Comparison of ENCODE assay signal across 13 cellular contexts in the genomic region with DNA sequence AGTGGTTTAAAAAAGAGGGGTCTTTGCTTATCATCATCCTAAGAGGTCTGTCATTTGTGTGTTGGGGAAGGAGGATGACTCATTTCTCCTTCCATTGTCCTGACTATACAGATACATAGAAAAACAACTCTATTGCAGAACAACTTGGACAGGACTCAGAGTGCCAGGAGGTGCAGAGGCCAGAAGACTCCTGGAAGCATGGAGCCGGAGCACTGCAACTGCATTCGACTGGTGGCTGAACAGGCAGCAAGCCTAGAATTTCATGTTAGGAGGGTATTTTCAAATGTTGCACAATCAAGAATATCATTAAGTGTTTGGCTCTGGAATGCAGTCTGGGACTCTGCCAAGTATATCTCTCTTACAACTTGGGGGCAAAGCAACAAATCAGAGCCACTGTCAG. TPM values are rescaled to one million over a fixed set of nuclear protein-coding genes. Genes with fewer than 3 reads are reported as not detected.
A peak's percentile ranks its signal among the peaks of the same experiment; 100 is the strongest.
DNase-seq lines count a peak whose midpoint lies in the region; ATAC-seq and TF ChIP-seq lines count a peak whose summit lies in the region.
"Had no signal": no experiment of that assay in that cellular context is flagged by ENCODE, and none has a peak within 500 bp of the region (broad histone marks: within the 10 kb centered on the region; RNA-seq: fewer than 3 reads in every experiment).

No MANE protein-coding gene starts in this region.

- H2AFZ ChIP-seq in SK-N-SH (ENCODE audit: low read depth), result no peak overlapping the region

- DNase-seq in EH (ENCODE audit: low read depth) (peak; percentile 48), SK-N-SH (no peak), fibroblast of villous mesenchyme (ENCODE audit: low read depth) (peak; percentile 55), pulmonary artery endothelial cell (ENCODE audit: low read depth, low spot score) (peak; percentile 75), MV-4-11 (lab: John Stamatoyannopoulos, UW) (no peak), hepatic stellate cell (ENCODE audit: low spot score) (no peak), hypothalamus (lab: John Stamatoyannopoulos, UW) (no peak)
- DNase-seq: activated CD8-positive, alpha-beta T cell treated with anti-CD3 and anti-CD28 coated beads, Interleukin-2, amount 10 ng/mL, durations not matched to agents 7 days and 5 days; activated naive CD8-positive, alpha-beta T cell treated with anti-CD3 and anti-CD28 coated beads, Interleukin-2, amount 10 ng/mL, durations not matched to agents 7 days and 5 days; NCI-H1436 treated with DMSO at 0.1 percent for 48 hours; stimulated activated CD4-positive, alpha-beta T cell treated with anti-CD3 and anti-CD28 coated beads, Interleukin-4, amount 100 ng/mL, for 4 hours had no signal

- no peak overlapping the region for H3K4me2 ChIP-seq in SK-N-SH

- H4K20me1 ChIP-seq in SK-N-SH (ENCODE audit: insufficient read depth), result no peaks in the 10 kb centered on the region

- H3F3A ChIP-seq in SK-N-SH (replicated peaks; ENCODE audit: insufficient read depth), result peaks cover 6% of the 10 kb centered on the region

- H3K4me1 ChIP-seq in SK-N-SH (ENCODE audit: control insufficient read depth in 1 of 2, insufficient read depth in 2 of 2, low read depth in 1 of 2, low read length in 1 of 2), result peaks cover 27 to 32% of the 10 kb centered on the region in 2 experiments

- no peak for ATAC-seq in GM19023 (IDR thresholded peaks at IDR 0.05; ENCODE audit: unreplicated experiment)
- ATAC-seq: activated CD8-positive, alpha-beta T cell treated with anti-CD3 and anti-CD28 coated beads, Interleukin-2, amount 10 ng/mL, durations not matched to agents 7 days and 5 days; GM12878 had no signal

- no peaks in the 10 kb centered on the region for H3K36me3 ChIP-seq in SK-N-SH (replicated peaks in 1 of 2; ENCODE audit: control insufficient read depth in 1 of 2, insufficient read depth in 2 of 2, low read length in 1 of 2)

- no peaks in the 10 kb centered on the region for H3K9me3 ChIP-seq in SK-N-SH

- H3K27ac ChIP-seq in SK-N-SH (ENCODE audit: low read depth in 2 of 2, low read length in 1 of 2), result no peak overlapping the region

- POLR2A ChIA-PET in SK-N-SH (lab: Yijun Ruan, JAX), result no interaction called here

- CTCF ChIA-PET in SK-N-SH (lab: Yijun Ruan, JAX), result no interaction called here

- WGBS in SK-N-SH (ENCODE audit: low lambda C conversion rate), result 53% methylated on average over 2 of the region's 2 CpGs

- TF ChIP-seq EP300 in SK-N-SH (IDR thresholded peaks at IDR 0.05; ENCODE audit: borderline replicate concordance in 1 of 2, low read depth in 1 of 2, low read length in 1 of 2), result no peak

- no peaks in the 10 kb centered on the region for H3K79me2 ChIP-seq in SK-N-SH (ENCODE audit: insufficient read depth)

- H3K27me3 ChIP-seq in SK-N-SH (ENCODE audit: insufficient read depth), result no peaks in the 10 kb centered on the region

- no peak for TF ChIP-seq CTCF in SK-N-SH (IDR thresholded peaks at IDR 0.05)
- TF ChIP-seq CTCF in fibroblast of villous mesenchyme (IDR thresholded peaks at IDR 0.05; ENCODE audit: insufficient read depth, low read depth, low read length), result no peak

- no peak for TF ChIP-seq RAD21 in SK-N-SH (IDR thresholded peaks at IDR 0.05; ENCODE audit: low read length)

- H3K9ac ChIP-seq in SK-N-SH, result no peak overlapping the region

- H3K9me2 ChIP-seq in SK-N-SH, result no peaks in the 10 kb centered on the region

- H3K4me3 ChIP-seq in SK-N-SH (ENCODE audit: low read depth in 2 of 2, low read length in 1 of 2), result no peak overlapping the region
- no peak overlapping the region for H3K4me3 ChIP-seq in fibroblast of villous mesenchyme (ENCODE audit: low read depth, low read length)
- H3K4me3 ChIP-seq: GM12878 had no signal

TF ChIP-seq in SK-N-SH, 30 proteins besides CTCF, POLR2A, EP300 and RAD21:
- TF ChIP-seq TAF1 (IDR thresholded peaks at IDR 0.05; ENCODE audit: borderline replicate concordance, low read depth, low read length) (no peak), TCF12 (IDR thresholded peaks at IDR 0.05) (peak; percentile 45; the same call in 1 of the 2 replicates), TEAD4 (IDR thresholded peaks at IDR 0.05; ENCODE audit: borderline replicate concordance, insufficient read depth) (no peak), FOSL2 (IDR thresholded peaks at IDR 0.05; ENCODE audit: borderline replicate concordance, low read depth) (peak; percentile 54), MXI1 (IDR thresholded peaks at IDR 0.05; ENCODE audit: low read depth, low read length) (no peak), NFIC (IDR thresholded peaks at IDR 0.05; ENCODE audit: borderline replicate concordance) (peak; percentile 39; the same call in 1 of the 2 replicates), RFX5 (IDR thresholded peaks at IDR 0.05; ENCODE audit: low read length) (no peak), YY1 (IDR thresholded peaks at IDR 0.05; ENCODE audit: low read depth) (no peak), ELF1 (IDR thresholded peaks at IDR 0.05) (no peak), FOXJ3 (CRISPR knock-in tag; IDR thresholded peaks at IDR 0.05) (no peak), NRF1 (IDR thresholded peaks at IDR 0.05; ENCODE audit: low read depth, low read length) (no peak), CHD2 (IDR thresholded peaks at IDR 0.05; ENCODE audit: low read length, partially characterized antibody) (no peak), MEF2A (IDR thresholded peaks at IDR 0.05; ENCODE audit: borderline replicate concordance, low read depth) (no peak), SIN3A (IDR thresholded peaks at IDR 0.05; ENCODE audit: borderline replicate concordance, low read depth, low read length) (no peak), JUND (IDR thresholded peaks at IDR 0.05) (peak; percentile 36), GATA2 (CRISPR knock-in tag; IDR thresholded peaks at IDR 0.05) (no peak), RXRA (IDR thresholded peaks at IDR 0.05; ENCODE audit: borderline replicate concordance, low read depth) (no peak)
- TF ChIP-seq, protein P1, sequence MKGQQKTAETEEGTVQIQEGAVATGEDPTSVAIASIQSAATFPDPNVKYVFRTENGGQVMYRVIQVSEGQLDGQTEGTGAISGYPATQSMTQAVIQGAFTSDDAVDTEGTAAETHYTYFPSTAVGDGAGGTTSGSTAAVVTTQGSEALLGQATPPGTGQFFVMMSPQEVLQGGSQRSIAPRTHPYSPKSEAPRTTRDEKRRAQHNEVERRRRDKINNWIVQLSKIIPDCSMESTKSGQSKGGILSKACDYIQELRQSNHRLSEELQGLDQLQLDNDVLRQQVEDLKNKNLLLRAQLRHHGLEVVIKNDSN (IDR thresholded peaks at IDR 0.05; ENCODE audit: borderline replicate concordance, low read depth), result no peak
- TF ChIP-seq, protein P2, sequence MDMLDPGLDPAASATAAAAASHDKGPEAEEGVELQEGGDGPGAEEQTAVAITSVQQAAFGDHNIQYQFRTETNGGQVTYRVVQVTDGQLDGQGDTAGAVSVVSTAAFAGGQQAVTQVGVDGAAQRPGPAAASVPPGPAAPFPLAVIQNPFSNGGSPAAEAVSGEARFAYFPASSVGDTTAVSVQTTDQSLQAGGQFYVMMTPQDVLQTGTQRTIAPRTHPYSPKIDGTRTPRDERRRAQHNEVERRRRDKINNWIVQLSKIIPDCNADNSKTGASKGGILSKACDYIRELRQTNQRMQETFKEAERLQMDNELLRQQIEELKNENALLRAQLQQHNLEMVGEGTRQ (IDR thresholded peaks at IDR 0.05; ENCODE audit: borderline replicate concordance, low read depth, low read length), result no peak
- TF ChIP-seq, protein P3, sequence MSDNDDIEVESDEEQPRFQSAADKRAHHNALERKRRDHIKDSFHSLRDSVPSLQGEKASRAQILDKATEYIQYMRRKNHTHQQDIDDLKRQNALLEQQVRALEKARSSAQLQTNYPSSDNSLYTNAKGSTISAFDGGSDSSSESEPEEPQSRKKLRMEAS (IDR thresholded peaks at IDR 0.05; ENCODE audit: low read depth), result no peak
- TF ChIP-seq, protein P4, sequence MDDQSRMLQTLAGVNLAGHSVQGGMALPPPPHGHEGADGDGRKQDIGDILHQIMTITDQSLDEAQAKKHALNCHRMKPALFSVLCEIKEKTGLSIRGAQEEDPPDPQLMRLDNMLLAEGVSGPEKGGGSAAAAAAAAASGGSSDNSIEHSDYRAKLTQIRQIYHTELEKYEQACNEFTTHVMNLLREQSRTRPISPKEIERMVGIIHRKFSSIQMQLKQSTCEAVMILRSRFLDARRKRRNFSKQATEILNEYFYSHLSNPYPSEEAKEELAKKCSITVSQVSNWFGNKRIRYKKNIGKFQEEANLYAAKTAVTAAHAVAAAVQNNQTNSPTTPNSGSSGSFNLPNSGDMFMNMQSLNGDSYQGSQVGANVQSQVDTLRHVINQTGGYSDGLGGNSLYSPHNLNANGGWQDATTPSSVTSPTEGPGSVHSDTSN (IDR thresholded peaks at IDR 0.05), result no peak

RNA-seq across cellular contexts. Expression of a gene that starts 35.0 kb away (rescaled TPM):
- 5.3 and 5.6 TPM in 2 replicates for polyA plus RNA-seq in SK-N-SH (2012; rRNA removed)
- polyA plus RNA-seq in SK-N-SH (2012; cell fraction: cytosol; rRNA removed), result 4.8 and 5.8 TPM in 2 replicates
- polyA plus RNA-seq in SK-N-SH (2012; cell fraction: nucleus; rRNA removed), result 3.7 and 5.2 TPM in 2 replicates
- total RNA-seq in fibroblast of villous mesenchyme, result 4.2 and 6.5 TPM in 2 replicates
- total RNA-seq in pulmonary artery endothelial cell, result 6.3 and 9.5 TPM in 2 replicates

Comparison
In these comparisons a context has a peak if more than half of its experiments do, and no peak if none do; other contexts are left out.
1. DNase-seq: peak in EH (single experiment), fibroblast of villous mesenchyme (single experiment) and pulmonary artery endothelial cell (single experiment); none in SK-N-SH (single experiment), MV-4-11 (single experiment), hepatic stellate cell (single experiment) and hypothalamus (0 of 51).